In the genomic region with DNA sequence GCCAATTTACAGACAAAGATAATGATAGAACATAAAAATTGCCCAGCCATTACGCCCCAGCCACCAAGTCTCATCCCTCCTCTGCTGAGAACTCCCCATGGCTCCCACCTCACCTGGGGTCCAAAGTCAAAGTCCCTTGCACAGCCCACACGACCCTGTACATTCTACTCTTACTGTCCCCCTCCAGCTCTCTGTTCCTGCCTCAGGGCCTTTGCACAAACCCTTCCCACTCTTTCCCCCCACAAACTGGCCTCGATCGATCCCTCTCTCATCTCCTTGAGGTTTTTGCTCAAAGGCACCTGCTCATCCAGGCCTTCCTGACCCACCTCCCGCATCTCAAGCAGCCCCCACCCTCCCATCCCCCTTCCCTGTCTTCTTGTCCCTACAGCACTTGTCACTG, we compare ENCODE assay signal across 11 cellular contexts. TPM values are rescaled to one million over a fixed set of nuclear protein-coding genes. Genes with fewer than 3 reads are reported as not detected.
A peak's percentile ranks its signal among the peaks of the same experiment; 100 is the strongest.
DNase-seq lines count a peak whose midpoint lies in the region; ATAC-seq and TF ChIP-seq lines count a peak whose summit lies in the region.
"Had no signal": no experiment of that assay in that cellular context is flagged by ENCODE, and none has a peak within 500 bp of the region (broad histone marks: within the 10 kb centered on the region; RNA-seq: fewer than 3 reads in every experiment).

No MANE protein-coding gene starts in this region.

- H3K36me3 ChIP-seq in subcutaneous abdominal adipose tissue (ENCODE audit: control insufficient read depth in 5 of 5, insufficient read depth in 5 of 5, low read length in 5 of 5), result no peaks in the 10 kb centered on the region
- H3K36me3 ChIP-seq in PC-9 (ENCODE audit: low read depth), result no peaks in the 10 kb centered on the region

- H3K9ac ChIP-seq in subcutaneous abdominal adipose tissue (ENCODE audit: low read length in 5 of 5), result peak overlapping the region in 4 of 5 donors; percentile 71 to 81 (median 81)

- peaks cover 49% of the 10 kb centered on the region for H3K27me3 Mint-ChIP-seq in T-helper 2 cell treated with Interferon-gamma antibody and Interleukin-4, amounts not matched to agents 5 μg/mL and 100 μg/mL, for 36 hours (ENCODE audit: low read depth)
- H3K27me3 Mint-ChIP-seq in activated CD8-positive, alpha-beta T cell treated with anti-CD3 and anti-CD28 coated beads for 36 hours, result peaks cover 27% of the 10 kb centered on the region
- peaks cover 15 to 17% (median 16%) of the 10 kb centered on the region in 3 donors for H3K27me3 Mint-ChIP-seq in immature natural killer cell (ENCODE audit: low read depth in 3 of 3)

- H3K4me2 ChIP-seq in PC-9, result no peak overlapping the region

- POLR2A ChIA-PET in activated CD8-positive, alpha-beta T cell treated with anti-CD3 and anti-CD28 coated beads for 36 hours (lab: Charles Lee), result interaction anchor here (0.7 kb wide), 1 partner anchor 120 kb away, joined by 3 read pairs; no protein-coding TSS in a partner anchor
- POLR2A ChIA-PET in PC-9 (lab: Charles Lee; ENCODE audit: unreplicated experiment), result no interaction called here

- H3K4me3 ChIP-seq in subcutaneous abdominal adipose tissue (ENCODE audit: low read depth in 1 of 5, low read length in 5 of 5), result peak overlapping the region in 3 of 5 donors; percentile 69 to 81 (median 81)
- H3K4me3 ChIP-seq in PC-9, result no peak overlapping the region

- H3K4me1 Mint-ChIP-seq in T-helper 2 cell treated with Interferon-gamma antibody and Interleukin-4, amounts not matched to agents 5 μg/mL and 100 μg/mL, for 36 hours (ENCODE audit: low read depth), result no peaks in the 10 kb centered on the region
- H3K4me1 Mint-ChIP-seq in activated CD8-positive, alpha-beta T cell treated with anti-CD3 and anti-CD28 coated beads for 36 hours (ENCODE audit: low read depth), result no peaks in the 10 kb centered on the region
- H3K4me1 Mint-ChIP-seq in immature natural killer cell, result peaks cover 4 to 10% of the 10 kb centered on the region in 2 donors

- BruUV-seq in PC-9 (replicated peaks; lab: Mats Ljungman, UMichigan), result no TSS peak

- H2AFZ ChIP-seq in PC-9, result no peak overlapping the region

- H3K79me2 ChIP-seq in PC-9 (ENCODE audit: low read depth), result no peaks in the 10 kb centered on the region

- no peak overlapping the region for H3K27ac Mint-ChIP-seq in T-helper 2 cell treated with Interferon-gamma antibody and Interleukin-4, amounts not matched to agents 5 μg/mL and 100 μg/mL, for 36 hours
- no peak overlapping the region for H3K27ac Mint-ChIP-seq in activated CD8-positive, alpha-beta T cell treated with anti-CD3 and anti-CD28 coated beads for 36 hours
- no peak overlapping the region for H3K27ac Mint-ChIP-seq in immature natural killer cell

- CTCF ChIA-PET in activated CD8-positive, alpha-beta T cell treated with anti-CD3 and anti-CD28 coated beads for 36 hours (lab: Charles Lee), result no interaction called here
- CTCF ChIA-PET in PC-9 (lab: Charles Lee), result interaction anchor here (0.7 kb wide), 1 partner anchor 307 kb away, joined by 3 read pairs; no protein-coding TSS in a partner anchor

- TF ChIP-seq CTCF in activated CD8-positive, alpha-beta T cell treated with anti-CD3 and anti-CD28 coated beads for 36 hours (IDR thresholded peaks at IDR 0.05), result no peak
- TF ChIP-seq CTCF in PC-9 (conservative IDR thresholded peaks at IDR 0.05), result no peak

- H3K36me3 Mint-ChIP-seq in T-helper 2 cell treated with Interferon-gamma antibody and Interleukin-4, amounts not matched to agents 5 μg/mL and 100 μg/mL, for 36 hours (ENCODE audit: low read depth), result no peaks in the 10 kb centered on the region
- H3K36me3 Mint-ChIP-seq in activated CD8-positive, alpha-beta T cell treated with anti-CD3 and anti-CD28 coated beads for 36 hours (ENCODE audit: low read depth), result no peaks in the 10 kb centered on the region
- H3K36me3 Mint-ChIP-seq in immature natural killer cell, result no peaks in the 10 kb centered on the region

- no peaks in the 10 kb centered on the region for H3K9me2 ChIP-seq in PC-9 (ENCODE audit: insufficient read depth)

- no peaks in the 10 kb centered on the region for H3K27me3 ChIP-seq in subcutaneous abdominal adipose tissue (ENCODE audit: control insufficient read depth in 5 of 5, insufficient read depth in 4 of 5, low read length in 5 of 5)
- no peaks in the 10 kb centered on the region for H3K27me3 ChIP-seq in PC-9 (ENCODE audit: insufficient read depth, low read depth)

- peaks cover 4% of the 10 kb centered on the region; the same call in 1 of the 2 replicates for H4K20me1 ChIP-seq in PC-9 (ENCODE audit: insufficient read depth)

- H3K4me1 ChIP-seq in subcutaneous abdominal adipose tissue (ENCODE audit: control insufficient read depth in 5 of 5, insufficient read depth in 5 of 5, low read length in 5 of 5) (peaks cover 2 to 42% (median 25%) of the 10 kb centered on the region in 5 donors), PC-9 (replicated peaks; ENCODE audit: insufficient read depth) (peaks cover 21% of the 10 kb centered on the region)

- no peak for ATAC-seq in activated CD8-positive, alpha-beta T cell treated with anti-CD3 and anti-CD28 coated beads for 36 hours

- no peaks in the 10 kb centered on the region for H3K9me3 ChIP-seq in subcutaneous abdominal adipose tissue (ENCODE audit: control insufficient read depth in 5 of 5, low read length in 5 of 5)
- H3K9me3 ChIP-seq in PC-9 (ENCODE audit: insufficient read depth, low read depth), result no peaks in the 10 kb centered on the region

- H3K4me3 Mint-ChIP-seq in T-helper 2 cell treated with Interferon-gamma antibody and Interleukin-4, amounts not matched to agents 5 μg/mL and 100 μg/mL, for 36 hours, result peak overlapping the region; percentile 55
- H3K4me3 Mint-ChIP-seq in activated CD8-positive, alpha-beta T cell treated with anti-CD3 and anti-CD28 coated beads for 36 hours, result peak overlapping the region; percentile 35
- H3K4me3 Mint-ChIP-seq in immature natural killer cell, result peak overlapping the region; percentile 59 to 84 (median 70)

- no peaks in the 10 kb centered on the region for H3K9me3 Mint-ChIP-seq in T-helper 2 cell treated with Interferon-gamma antibody and Interleukin-4, amounts not matched to agents 5 μg/mL and 100 μg/mL, for 36 hours
- H3K9me3 Mint-ChIP-seq in activated CD8-positive, alpha-beta T cell treated with anti-CD3 and anti-CD28 coated beads for 36 hours, result no peaks in the 10 kb centered on the region
- H3K9me3 Mint-ChIP-seq in immature natural killer cell, result peaks cover 0 to 3% (median 0%) of the 10 kb centered on the region in 6 donors

- H3F3A ChIP-seq in PC-9 (ENCODE audit: insufficient read depth, low read depth), result peaks cover 27% of the 10 kb centered on the region

- H3K27ac ChIP-seq in subcutaneous abdominal adipose tissue (ENCODE audit: low read depth, low read length) (peak overlapping the region; percentile 62), PC-9 (no peak overlapping the region)

- intact Hi-C loops in activated CD8-positive, alpha-beta T cell treated with anti-CD3 and anti-CD28 coated beads for 36 hours (cut with micrococcal nuclease), result no loop called here
- intact Hi-C loops in PC-9 (cut with micrococcal nuclease; ENCODE audit: unreplicated experiment), result no loop called here

- no peak for DNase-seq in T-helper 2 cell treated with Interferon-gamma antibody and Interleukin-4, amounts not matched to agents 5 μg/mL and 100 μg/mL, for 36 hours (ENCODE audit: low spot score)
- no peak for DNase-seq in T-helper 2 cell
- DNase-seq in activated CD8-positive, alpha-beta T cell treated with anti-CD3 and anti-CD28 coated beads for 36 hours, result no peak
- DNase-seq in immature natural killer cell, result no peak
- DNase-seq in retina, result no peak
- DNase-seq in GM19238 (ENCODE audit: insufficient read length, low spot score), result no peak
- no peak for DNase-seq in PC-9
- DNase-seq: activated CD8-positive, alpha-beta memory T cell treated with anti-CD3 and anti-CD28 coated beads for 24 hours had no signal

RNA-seq across cellular contexts. Expression of a gene that starts 1.3 kb away (rescaled TPM):
- total RNA-seq in activated CD8-positive, alpha-beta T cell treated with anti-CD3 and anti-CD28 coated beads for 36 hours, result 1 to 10 TPM; 4.5 to 7.9 TPM
- polyA plus RNA-seq in immature natural killer cell, result not detected
- 32.5 and 68.9 TPM in 2 replicates for total RNA-seq in PC-9 (2021)
- polyA plus RNA-seq: neural cell had no signal

RNA-seq across cellular contexts. Expression of a gene that starts 21.6 kb away (rescaled TPM):
- not detected for total RNA-seq in activated CD8-positive, alpha-beta T cell treated with anti-CD3 and anti-CD28 coated beads for 36 hours
- not detected for polyA plus RNA-seq in immature natural killer cell
- total RNA-seq in PC-9 (2021), result not detected in 2 replicates
- total RNA-seq: HT-29 had no signal
- polyA plus RNA-seq: neural cell had no signal

RNA-seq across cellular contexts. Expression of a gene that starts 35.0 kb away (rescaled TPM):
- total RNA-seq in activated CD8-positive, alpha-beta T cell treated with anti-CD3 and anti-CD28 coated beads for 36 hours, result not detected
- not detected for polyA plus RNA-seq in immature natural killer cell
- not detected in 2 replicates for total RNA-seq in PC-9 (2021)
- total RNA-seq: HT-29 had no signal
- polyA plus RNA-seq: neural cell had no signal
